In genomic region chr1:67860776-67861175, GRCh38 we compare ENCODE assay signal across 1 cellular context.
TF ChIP-seq lines count a peak whose summit lies in the region.

No MANE protein-coding gene starts in this region.

TF ChIP-seq in IMR-90, 13 proteins besides CTCF, POLR2A, EP300 and RAD21:
- no peak for TF ChIP-seq RCOR1 (IDR thresholded peaks at IDR 0.05; ENCODE audit: insufficient replicate concordance, low read length)
- TF ChIP-seq ELK1 (IDR thresholded peaks at IDR 0.05; ENCODE audit: borderline replicate concordance, low read depth, low read length) = no peak
TF ChIP-seq in IMR-90: peak in this region for 0.
